Comparison of ENCODE assay signal across 23 cellular contexts in genomic region chr10:378230-378929, GRCh38.
"Had no signal": no experiment of that assay in that cellular context is flagged by ENCODE, and none has a peak within 500 bp of the region (broad histone marks: within the 10 kb centered on the region; RNA-seq: fewer than 3 reads in every experiment).

No MANE protein-coding gene starts in this region.

- H3K4me3 Mint-ChIP-seq: activated naive CD8-positive, alpha-beta T cell treated with anti-CD3 and anti-CD28 coated beads, Interleukin-2, amount 50 U/mL, for 24 hours; activated T-cell treated with anti-CD3 and anti-CD28 coated beads, Interleukin-2, amount 50 U/mL, for 4 hours; T-helper 1 cell treated with Interleukin-12 subunit alpha and Interleukin-12 subunit beta and Interleukin-4 antibody, amounts not matched to agents 30 μg/mL and 1 μg/mL, for 36 hours had no signal

- H3K27ac ChIP-seq: ascending aorta, brain microvascular endothelial cell, Peyer's patch, RWPE1 had no signal

- H3K9me3 Mint-ChIP-seq: activated naive CD8-positive, alpha-beta T cell treated with anti-CD3 and anti-CD28 coated beads, Interleukin-2, amount 50 U/mL, for 24 hours had no signal

- DNase-seq: activated CD4-positive, alpha-beta T cell treated with anti-CD3 and anti-CD28 coated beads for 4 hours; activated CD4-positive, alpha-beta T cell treated with anti-CD3 and anti-CD28 coated beads, Interleukin-2, amount 50 U/mL, for 48 hours; activated effector memory CD4-positive, alpha-beta T cell treated with anti-CD3 and anti-CD28 coated beads, Interleukin-2, amount 50 U/mL, for 16 hours; activated naive CD4-positive, alpha-beta T cell treated with Interleukin-2 at 50 U/mL for 16 hours; activated naive CD8-positive, alpha-beta T cell treated with anti-CD3 and anti-CD28 coated beads, Interleukin-2, amount 50 U/mL, for 24 hours; activated T-cell treated with anti-CD3 and anti-CD28 coated beads, Interleukin-2, amount 50 U/mL, for 4 hours; amniotic stem cell; brain microvascular endothelial cell; cerebellar nuclear complex; Kasumi-1; NCI-H1105 treated with DMSO at 0.1 percent for 48 hours; NCI-H1436 treated with DMSO at 0.1 percent for 48 hours; NCI-H187; NCI-H2081; NCI-H510A treated with DMSO at 0.1 percent for 48 hours; NCI-H69; SHP77 had no signal

- H3K9me3 ChIP-seq: ascending aorta, Peyer's patch had no signal

- H3K27ac Mint-ChIP-seq: activated naive CD4-positive, alpha-beta T cell treated with anti-CD3 and anti-CD28 coated beads, Interleukin-2, amount 50 U/mL, for 72 hours; activated naive CD8-positive, alpha-beta T cell treated with anti-CD3 and anti-CD28 coated beads, Interleukin-2, amount 50 U/mL, for 24 hours; T-helper 1 cell treated with Interleukin-12 subunit alpha and Interleukin-12 subunit beta and Interleukin-4 antibody, amounts not matched to agents 30 μg/mL and 1 μg/mL, for 36 hours had no signal

- H3K27me3 Mint-ChIP-seq: activated naive CD8-positive, alpha-beta T cell treated with anti-CD3 and anti-CD28 coated beads, Interleukin-2, amount 50 U/mL, for 24 hours had no signal

- ATAC-seq: activated CD4-positive, CD25-positive, alpha-beta regulatory T cell treated with anti-CD3 and anti-CD28 coated beads, Interleukin-2, amount 50 U/mL, for 24 hours; activated naive CD4-positive, alpha-beta T cell treated with anti-CD3 and anti-CD28 coated beads, Interleukin-2, amount 50 U/mL, for 72 hours; activated naive CD8-positive, alpha-beta T cell treated with anti-CD3 and anti-CD28 coated beads, Interleukin-2, amount 50 U/mL, for 24 hours; activated T-cell treated with anti-CD3 and anti-CD28 coated beads, Interleukin-2, amount 50 U/mL, for 4 hours had no signal

- H3K27me3 ChIP-seq: ascending aorta, brain microvascular endothelial cell, Peyer's patch had no signal

- H3K4me3 ChIP-seq: ascending aorta, Peyer's patch had no signal

- H3K4me1 ChIP-seq: Peyer's patch had no signal
